In the genomic region with DNA sequence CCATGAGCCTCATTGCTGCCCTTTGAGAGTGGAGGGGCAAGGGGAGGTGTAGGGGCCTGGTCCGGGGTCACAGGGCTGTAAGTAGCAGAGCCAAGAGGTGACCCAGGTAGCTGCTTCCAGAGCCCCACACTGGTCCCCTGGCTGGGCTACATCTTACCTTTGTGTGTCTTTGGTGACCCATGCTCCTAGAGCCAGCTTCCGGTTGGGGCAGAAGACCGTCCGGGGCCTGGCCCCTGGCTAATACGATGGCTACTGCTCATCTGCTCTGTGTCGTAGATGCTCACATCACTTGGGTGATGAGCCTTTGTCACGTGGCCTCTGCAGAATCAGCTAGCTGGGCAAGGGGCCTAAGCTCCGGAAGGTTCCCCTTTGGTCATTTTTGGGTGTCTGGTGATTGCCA, we compare ENCODE assay signal across 28 cellular contexts. TPM values are rescaled to one million over a fixed set of nuclear protein-coding genes. Genes with fewer than 3 reads are reported as not detected.
A peak's percentile ranks its signal among the peaks of the same experiment; 100 is the strongest.
DNase-seq lines count a peak whose midpoint lies in the region; ATAC-seq and TF ChIP-seq lines count a peak whose summit lies in the region.
"Had no signal": no experiment of that assay in that cellular context is flagged by ENCODE, and none has a peak within 500 bp of the region (broad histone marks: within the 10 kb centered on the region; RNA-seq: fewer than 3 reads in every experiment).

No MANE protein-coding gene starts in this region.

- H3K27ac ChIP-seq in DND-41 (ENCODE audit: low read length) (peak overlapping the region; percentile 6), SU-DHL-6 (ENCODE audit: low read depth, low read length) (peak overlapping the region; percentile 76; the same call in 1 of the 2 replicates)
- H3K27ac ChIP-seq: GM23248, SK-N-MC had no signal

- no peaks in the 10 kb centered on the region for H3K9me3 ChIP-seq in DND-41 (ENCODE audit: insufficient read depth, low read length, severe bottlenecking)
- no peaks in the 10 kb centered on the region for H3K9me3 ChIP-seq in SU-DHL-6 (ENCODE audit: insufficient read depth, low read length)
- H3K9me3 ChIP-seq: BE2C, MG63 had no signal

- H2AFZ ChIP-seq in DND-41 (ENCODE audit: low read depth, low read length) (no peak overlapping the region), SU-DHL-6 (ENCODE audit: low read depth, low read length, severe bottlenecking) (no peak overlapping the region)
- H2AFZ ChIP-seq: GM23248 had no signal

- H3K9me3 Mint-ChIP-seq in activated naive CD8-positive, alpha-beta T cell (ENCODE audit: low read depth), result no peaks in the 10 kb centered on the region
- no peaks in the 10 kb centered on the region for H3K9me3 Mint-ChIP-seq in activated naive CD8-positive, alpha-beta T cell treated with anti-CD3 and anti-CD28 coated beads for 36 hours
- H3K9me3 Mint-ChIP-seq in activated T-helper 17 cell treated with anti-CD3 and anti-CD28 coated beads, Interleukin-2, amount 50 U/mL, for 72 hours, result no peaks in the 10 kb centered on the region
- H3K9me3 Mint-ChIP-seq in glutamatergic neuron (ENCODE audit: unreplicated experiment), result peaks cover 1% of the 10 kb centered on the region
- H3K9me3 Mint-ChIP-seq: CD8-positive, alpha-beta T cell; H9 had no signal

- H3K27me3 Mint-ChIP-seq in activated naive CD8-positive, alpha-beta T cell, result no peaks in the 10 kb centered on the region
- no peaks in the 10 kb centered on the region for H3K27me3 Mint-ChIP-seq in activated naive CD8-positive, alpha-beta T cell treated with anti-CD3 and anti-CD28 coated beads for 36 hours
- H3K27me3 Mint-ChIP-seq in activated T-helper 17 cell treated with anti-CD3 and anti-CD28 coated beads, Interleukin-2, amount 50 U/mL, for 72 hours, result no peaks in the 10 kb centered on the region
- peaks cover 5% of the 10 kb centered on the region for H3K27me3 Mint-ChIP-seq in glutamatergic neuron (ENCODE audit: unreplicated experiment)

- no peak overlapping the region for H3K4me3 ChIP-seq in DND-41 (ENCODE audit: low read depth in 1 of 2, low read length in 2 of 2)
- no peak overlapping the region for H3K4me3 ChIP-seq in SU-DHL-6 (ENCODE audit: insufficient read depth, low read length, poor library complexity, severe bottlenecking)
- H3K4me3 ChIP-seq: GM23248, K562, MG63, SK-N-MC had no signal

- no peak overlapping the region for H3K4me3 Mint-ChIP-seq in activated naive CD8-positive, alpha-beta T cell
- H3K4me3 Mint-ChIP-seq in activated naive CD8-positive, alpha-beta T cell treated with anti-CD3 and anti-CD28 coated beads for 36 hours, result no peak overlapping the region
- no peak overlapping the region for H3K4me3 Mint-ChIP-seq in activated T-helper 17 cell treated with anti-CD3 and anti-CD28 coated beads, Interleukin-2, amount 50 U/mL, for 72 hours
- no peak overlapping the region for H3K4me3 Mint-ChIP-seq in glutamatergic neuron (ENCODE audit: unreplicated experiment)
- H3K4me3 Mint-ChIP-seq: CD8-positive, alpha-beta T cell; H9 had no signal

- no peaks in the 10 kb centered on the region for H3K9me2 ChIP-seq in SU-DHL-6 (replicated peaks; ENCODE audit: insufficient read depth, low read length)

- no peak for TF ChIP-seq CTCF in DND-41 (IDR thresholded peaks at IDR 0.05; ENCODE audit: borderline replicate concordance, extremely low read depth, low read length, poor library complexity, severe bottlenecking)
- no peak for TF ChIP-seq CTCF in SU-DHL-6 (IDR thresholded peaks at IDR 0.05; ENCODE audit: insufficient read depth, low read length, poor library complexity, severe bottlenecking)
- no peak for TF ChIP-seq CTCF in glutamatergic neuron (IDR thresholded peaks at IDR 0.05; ENCODE audit: partially characterized antibody, unreplicated experiment)

- H3K9ac ChIP-seq in DND-41 (ENCODE audit: low read depth, low read length), result no peak overlapping the region
- no peak overlapping the region for H3K9ac ChIP-seq in SU-DHL-6 (ENCODE audit: low read length)
- H3K9ac ChIP-seq: GM23248 had no signal

- H3K79me2 ChIP-seq in DND-41 (ENCODE audit: insufficient read depth, low read length), result peaks cover 79% of the 10 kb centered on the region
- H3K79me2 ChIP-seq in SU-DHL-6 (ENCODE audit: insufficient read depth, low read length), result no peaks in the 10 kb centered on the region

- no peaks in the 10 kb centered on the region for H3K36me3 Mint-ChIP-seq in activated naive CD8-positive, alpha-beta T cell
- no peaks in the 10 kb centered on the region for H3K36me3 Mint-ChIP-seq in activated naive CD8-positive, alpha-beta T cell treated with anti-CD3 and anti-CD28 coated beads for 36 hours
- no peaks in the 10 kb centered on the region for H3K36me3 Mint-ChIP-seq in activated T-helper 17 cell treated with anti-CD3 and anti-CD28 coated beads, Interleukin-2, amount 50 U/mL, for 72 hours (ENCODE audit: low read depth)
- H3K36me3 Mint-ChIP-seq in glutamatergic neuron (ENCODE audit: unreplicated experiment), result no peaks in the 10 kb centered on the region
- H3K36me3 Mint-ChIP-seq: CD8-positive, alpha-beta T cell had no signal

- H3K27me3 ChIP-seq in DND-41 (ENCODE audit: insufficient read depth, low read length, poor library complexity), result no peaks in the 10 kb centered on the region
- H3K27me3 ChIP-seq in SU-DHL-6 (ENCODE audit: low read length), result no peaks in the 10 kb centered on the region
- H3K27me3 ChIP-seq: BE2C, MG63 had no signal

- DNase-seq in activated naive CD8-positive, alpha-beta T cell treated with anti-CD3 and anti-CD28 coated beads for 36 hours, result no peak
- DNase-seq in DND-41 (no peak), posterior vena cava (ENCODE audit: low spot score) (peak; percentile 54), glutamatergic neuron (no peak), COLO829 (ENCODE audit: low spot score) (no peak)
- DNase-seq: 8988T; ACHN; BE2C; CD8-positive, alpha-beta T cell; DMS 273 treated with DMSO at 0.1 percent for 48 hours; DMS79; GF-D8; GM23248; H9; MG63; NCI-H2029; NCI-H446; NCI-H524 treated with DMSO at 0.1 percent for 48 hours; NCI-H774; NK-92 treated with Interleukin-12 subunit alpha and Interleukin-12 subunit beta, amount 100 ng/mL, for 24 hours; RPMI8226; SHP77 treated with DMSO at 0.1 percent for 48 hours had no signal

- no peaks in the 10 kb centered on the region; the same call in 1 of the 2 replicates for H3K36me3 ChIP-seq in DND-41 (ENCODE audit: insufficient read depth, low read length)
- no peaks in the 10 kb centered on the region for H3K36me3 ChIP-seq in SU-DHL-6 (ENCODE audit: low read length)
- H3K36me3 ChIP-seq: BE2C, MG63 had no signal

- no peak for ATAC-seq in DND-41 (ENCODE audit: insufficient read depth, low read depth)
- ATAC-seq in activated T-helper 17 cell treated with anti-CD3 and anti-CD28 coated beads, Interleukin-2, amount 50 U/mL, for 72 hours (replicated peaks), result no peak
- ATAC-seq: CD8-positive, alpha-beta T cell; K562 had no signal

- H3K4me1 ChIP-seq in DND-41 (ENCODE audit: insufficient read depth, low read length), result peaks cover 47% of the 10 kb centered on the region

- H3K4me2 ChIP-seq in DND-41 (ENCODE audit: insufficient read depth, low read length) (no peak overlapping the region), SU-DHL-6 (ENCODE audit: low read depth, low read length, poor library complexity, severe bottlenecking) (no peak overlapping the region)

- peaks cover 8% of the 10 kb centered on the region; the same call in 1 of the 2 replicates for H4K20me1 ChIP-seq in DND-41 (ENCODE audit: insufficient read depth, low read length)
- no peaks in the 10 kb centered on the region for H4K20me1 ChIP-seq in SU-DHL-6 (ENCODE audit: low read depth, low read length)

- intact Hi-C loops in posterior vena cava (cut with DNase I), result no loop called here

- peak overlapping the region; percentile 50 for H3K27ac Mint-ChIP-seq in activated naive CD8-positive, alpha-beta T cell
- H3K27ac Mint-ChIP-seq in activated naive CD8-positive, alpha-beta T cell treated with anti-CD3 and anti-CD28 coated beads for 36 hours, result no peak overlapping the region
- no peak overlapping the region for H3K27ac Mint-ChIP-seq in activated T-helper 17 cell treated with anti-CD3 and anti-CD28 coated beads, Interleukin-2, amount 50 U/mL, for 72 hours
- H3K27ac Mint-ChIP-seq in glutamatergic neuron (ENCODE audit: unreplicated experiment), result no peak overlapping the region
- H3K27ac Mint-ChIP-seq: H9 had no signal

- H3F3A ChIP-seq in SU-DHL-6 (ENCODE audit: insufficient read depth), result peaks cover 23% of the 10 kb centered on the region

- H3K4me1 Mint-ChIP-seq in activated naive CD8-positive, alpha-beta T cell (ENCODE audit: low read depth), result peaks cover 56% of the 10 kb centered on the region
- H3K4me1 Mint-ChIP-seq in activated naive CD8-positive, alpha-beta T cell treated with anti-CD3 and anti-CD28 coated beads for 36 hours, result peaks cover 53% of the 10 kb centered on the region
- peaks cover 29% of the 10 kb centered on the region for H3K4me1 Mint-ChIP-seq in activated T-helper 17 cell treated with anti-CD3 and anti-CD28 coated beads, Interleukin-2, amount 50 U/mL, for 72 hours
- peaks cover 22% of the 10 kb centered on the region for H3K4me1 Mint-ChIP-seq in glutamatergic neuron (ENCODE audit: low read depth, unreplicated experiment)

RNA-seq across cellular contexts. Expression of a gene that starts 20.6 kb away (rescaled TPM):
- 10 to 100 TPM in 1 of 2 experiments, 1 to 10 TPM in 1; 9.8 to 11.1 TPM for total RNA-seq in activated naive CD8-positive, alpha-beta T cell treated with anti-CD3 and anti-CD28 coated beads for 36 hours
- total RNA-seq in posterior vena cava (10 to 100 TPM; 11.8 to 12.4 TPM), glutamatergic neuron (ENCODE audit: unreplicated experiment) (31.9 TPM)
- total RNA-seq in activated T-helper 17 cell treated with anti-CD3 and anti-CD28 coated beads, Interleukin-2, amount 50 U/mL, for 72 hours, result 1 to 10 TPM; 3.1 to 8.2 TPM
- total RNA-seq: GM23248, LHCN-M2 had no signal
